In genomic region chr5:44952376-44952775, GRCh38 we compare ENCODE assay signal across 8 cellular contexts.
DNase-seq lines count a peak whose midpoint lies in the region; ATAC-seq and TF ChIP-seq lines count a peak whose summit lies in the region.

No MANE protein-coding gene starts in this region.

- H3K4me1 Mint-ChIP-seq in neural progenitor cell: peaks cover 2% of the 10 kb centered on the region

- no peaks in the 10 kb centered on the region for H3K9me3 ChIP-seq in neural progenitor cell (ENCODE audit: low read depth)

- H2AFZ ChIP-seq in neural progenitor cell (replicated peaks): no peak overlapping the region

- no peaks in the 10 kb centered on the region for H3K27me3 ChIP-seq in neural progenitor cell

- no peaks in the 10 kb centered on the region for H4K20me1 ChIP-seq in neural progenitor cell (ENCODE audit: low read depth)

- H3K4me3 Mint-ChIP-seq in neural progenitor cell: no peak overlapping the region

- H3K9ac ChIP-seq in neural progenitor cell: no peak overlapping the region

- H3K9me3 Mint-ChIP-seq in neural progenitor cell: no peaks in the 10 kb centered on the region

- no peaks in the 10 kb centered on the region for H3F3A ChIP-seq in neural progenitor cell (ENCODE audit: low read depth)

- no peaks in the 10 kb centered on the region for H3K36me3 Mint-ChIP-seq in neural progenitor cell

- no peak overlapping the region for H3K4me3 ChIP-seq in neural progenitor cell

- H3K79me2 ChIP-seq in neural progenitor cell (ENCODE audit: low read depth): no peaks in the 10 kb centered on the region

- ATAC-seq in GM19351 (IDR thresholded peaks at IDR 0.05; ENCODE audit: unreplicated experiment) (peak; percentile 87), HG03159 (IDR thresholded peaks at IDR 0.05; ENCODE audit: unreplicated experiment) (peak; percentile 85)

- H3K4me1 ChIP-seq in neural progenitor cell: no peaks in the 10 kb centered on the region

- H3K36me3 ChIP-seq in neural progenitor cell: no peaks in the 10 kb centered on the region

- no peaks in the 10 kb centered on the region for H3K27me3 Mint-ChIP-seq in neural progenitor cell (ENCODE audit: insufficient read depth, low read depth)

- H3K4me2 ChIP-seq in neural progenitor cell: no peak overlapping the region

- peak; percentile 81 for TF ChIP-seq CTCF in neural progenitor cell (IDR thresholded peaks at IDR 0.05)

- DNase-seq in DMS 273 treated with DMSO at 0.1 percent for 48 hours (lab: John Stamatoyannopoulos, UW) (peak; percentile 10), NCI-H524 (lab: John Stamatoyannopoulos, UW) (peak; percentile 39 to 72), cerebellum (ENCODE audit: low spot score) (peak; percentile 7), neural progenitor cell (ENCODE audit: low spot score) (peak; percentile 36), 8988T (no peak)
- DNase-seq in effector CD8-positive, alpha-beta T cell (lab: John Stamatoyannopoulos, UW): no peak

- H3K27ac ChIP-seq in neural progenitor cell: no peak overlapping the region

- H3K27ac Mint-ChIP-seq in neural progenitor cell: no peak overlapping the region

Comparison
In these comparisons a context has a peak if more than half of its experiments do, and no peak if none do; other contexts are left out.
1. DNase-seq: peak in DMS 273 treated with DMSO at 0.1 percent for 48 hours (single experiment), NCI-H524 (2 of 2), cerebellum (single experiment) and neural progenitor cell (single experiment); none in 8988T (single experiment) and effector CD8-positive, alpha-beta T cell (single experiment).